10 cellular contexts compared by ENCODE assay signal in the genomic region with DNA sequence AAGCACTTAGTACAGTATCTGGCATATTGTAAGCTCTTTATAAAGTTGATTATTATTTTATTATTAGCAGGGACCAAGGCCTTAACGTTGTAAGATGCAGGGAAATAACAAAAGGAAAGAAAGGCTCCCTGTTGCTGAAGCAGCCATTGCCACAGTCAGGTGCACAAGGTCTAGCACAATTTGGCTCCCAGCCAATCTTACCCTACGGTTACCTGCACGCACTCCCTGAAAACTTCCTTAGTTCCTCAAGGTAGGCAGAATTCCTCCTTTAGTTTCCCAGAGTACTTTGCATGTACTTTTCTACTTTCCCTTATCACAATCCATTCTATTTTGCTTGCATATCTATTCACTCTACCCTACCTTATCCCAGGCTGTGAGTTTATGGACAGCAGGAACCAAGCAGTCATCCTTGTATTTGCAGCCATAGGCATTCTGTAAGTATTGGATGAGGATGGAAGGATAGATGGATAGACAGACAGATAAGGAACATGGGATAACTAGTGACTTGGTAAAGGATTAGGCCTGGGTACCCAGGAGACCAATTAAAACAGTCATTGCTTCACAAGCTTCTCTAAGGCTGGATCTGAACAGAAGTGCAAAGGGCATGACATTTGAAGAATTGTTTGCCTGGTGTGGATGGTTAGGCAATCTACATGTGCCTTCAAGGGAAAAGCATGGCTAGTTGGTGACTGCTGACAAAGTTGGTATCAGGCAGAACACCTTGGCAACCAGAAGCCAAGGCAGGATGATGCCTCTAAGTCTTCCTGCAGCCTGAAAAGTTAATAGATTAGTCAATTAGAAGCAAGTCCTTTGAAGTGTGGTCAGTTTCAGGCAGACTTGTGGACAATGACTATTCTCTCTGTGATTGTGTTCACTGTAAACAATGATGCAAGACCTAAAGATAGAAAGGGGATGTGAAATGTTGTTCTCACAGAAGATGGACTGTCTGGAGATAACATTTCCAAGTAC. TPM values are rescaled to one million over a fixed set of nuclear protein-coding genes. Genes with fewer than 3 reads are reported as not detected.
DNase-seq lines count a peak whose midpoint lies in the region; ATAC-seq and TF ChIP-seq lines count a peak whose summit lies in the region.
"Had no signal": no experiment of that assay in that cellular context is flagged by ENCODE, and none has a peak within 500 bp of the region (broad histone marks: within the 10 kb centered on the region; RNA-seq: fewer than 3 reads in every experiment).

No MANE protein-coding gene starts in this region.

- H3K4me3 ChIP-seq in gastroesophageal sphincter = no peak overlapping the region
- H3K4me3 ChIP-seq in HAP-1 = no peak overlapping the region
- no peak overlapping the region for H3K4me3 ChIP-seq in H7 (ENCODE audit: insufficient read depth, low read depth, low read length)

- TF ChIP-seq POLR2A in gastroesophageal sphincter (IDR thresholded peaks at IDR 0.05) = no peak

- peak; percentile 89 for DNase-seq in DMS53 treated with DMSO at 0.1 percent for 48 hours (lab: John Stamatoyannopoulos, UW; ENCODE audit: unreplicated experiment)
- DNase-seq in SK-N-DZ (ENCODE audit: low spot score) = no peak
- DNase-seq in HAP-1 (ENCODE audit: low spot score in 2 of 2) = no peak
- no peak for DNase-seq in H7
- DNase-seq in T-helper 9 cell = no peak
- DNase-seq: T-helper 17 cell had no signal

- H3K27ac ChIP-seq in gastroesophageal sphincter = no peak overlapping the region
- H3K27ac ChIP-seq: epithelial cell of prostate had no signal

- peaks cover 0 to 41% of the 10 kb centered on the region in 2 donors for H3K36me3 ChIP-seq in gastroesophageal sphincter
- H3K36me3 ChIP-seq in HAP-1 (replicated peaks) = no peaks in the 10 kb centered on the region
- H3K36me3 ChIP-seq in H7 (replicated peaks; ENCODE audit: control insufficient read depth, insufficient read depth, low read length) = no peaks in the 10 kb centered on the region

- no peak for TF ChIP-seq CTCF in gastroesophageal sphincter (IDR thresholded peaks at IDR 0.05)

- H3K4me1 ChIP-seq in gastroesophageal sphincter = no peaks in the 10 kb centered on the region
- no peaks in the 10 kb centered on the region for H3K4me1 ChIP-seq in HAP-1

- 76 to 87% methylated on average over 3 of the region's 3 CpGs for WGBS in gastroesophageal sphincter (ENCODE audit: low coverage in 1 of 2), 2 donors

- H3K9me3 ChIP-seq in gastroesophageal sphincter (no peaks in the 10 kb centered on the region), HAP-1 (no peaks in the 10 kb centered on the region; the same call in 1 of the 2 replicates)

- in situ Hi-C loops in HAP-1 (cut with MboI; ENCODE audit: low sequenced_read_pairs) = no loop called here

- no peak for TF ChIP-seq EP300 in gastroesophageal sphincter (IDR thresholded peaks at IDR 0.05)

- H3K27me3 ChIP-seq in gastroesophageal sphincter (no peaks in the 10 kb centered on the region), HAP-1 (ENCODE audit: low read depth) (no peaks in the 10 kb centered on the region), H7 (ENCODE audit: control insufficient read depth, insufficient read depth, low read length) (no peaks in the 10 kb centered on the region)

- ATAC-seq in GM19467 (IDR thresholded peaks at IDR 0.05; ENCODE audit: unreplicated experiment) (peak; percentile 91), HG03378 (IDR thresholded peaks at IDR 0.05; ENCODE audit: unreplicated experiment) (peak; percentile 98), gastroesophageal sphincter (peak; percentile 65)
- ATAC-seq: T-helper 17 cell had no signal

RNA-seq across cellular contexts. Expression of a gene that starts 20.8 kb away (rescaled TPM):
- 100 to 1,000 TPM; 132 to 166 (median 161) TPM for total RNA-seq in gastroesophageal sphincter
- polyA plus RNA-seq in SK-N-DZ (2014; cell fraction: cytosol; rRNA removed) = 12.5 and 14.3 TPM in 2 replicates
- 8.6 and 11.8 TPM in 2 replicates for polyA plus RNA-seq in SK-N-DZ (2014; cell fraction: nucleus; rRNA removed)
- 36.7 and 51.0 TPM in 2 replicates for total RNA-seq in H7 (2014; rRNA removed; shearing (Covaris generic))
